Comparison of ENCODE assay signal across 8 cellular contexts in the genomic region with DNA sequence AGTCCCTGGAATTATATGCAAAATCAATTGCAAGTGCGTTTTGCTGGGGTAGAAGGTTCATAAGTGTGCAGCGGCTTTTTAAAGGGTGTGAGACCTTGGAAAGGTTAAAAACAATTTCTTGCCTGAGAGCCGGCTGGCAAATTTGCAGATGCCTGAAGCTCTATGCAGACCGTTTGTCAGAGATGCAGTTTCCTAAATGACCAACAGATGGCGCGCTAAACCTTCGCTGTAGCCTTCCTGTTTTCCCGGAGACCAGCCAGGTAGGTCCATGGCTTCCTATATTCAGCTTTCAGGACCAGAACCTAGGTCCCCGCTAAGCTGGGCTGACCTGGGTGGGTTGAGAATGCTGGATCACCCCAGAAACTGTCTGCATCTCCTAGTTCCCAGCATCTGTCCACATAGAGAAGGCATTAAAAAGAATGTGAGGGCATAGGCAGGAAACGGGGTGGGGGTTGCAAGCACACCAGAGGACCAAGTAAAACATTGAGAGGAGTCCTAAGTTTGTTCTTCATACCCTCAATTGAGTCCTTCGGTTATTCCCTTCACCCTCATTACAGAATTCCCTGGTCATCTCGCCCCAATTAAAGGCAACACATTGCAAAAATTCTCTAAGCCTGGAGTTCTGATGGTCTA. TPM values are rescaled to one million over a fixed set of nuclear protein-coding genes. Genes with fewer than 3 reads are reported as not detected.
DNase-seq lines count a peak whose midpoint lies in the region; ATAC-seq, FAIRE-seq and TF ChIP-seq lines count a peak whose summit lies in the region.

No MANE protein-coding gene starts in this region.

- H3K9ac ChIP-seq in kidney (ENCODE audit: low read length in 2 of 2): no peak overlapping the region

- no peak overlapping the region for H3K27ac ChIP-seq in kidney (ENCODE audit: low read depth in 2 of 2, low read length in 2 of 2)

- no peaks in the 10 kb centered on the region for H3K9me3 ChIP-seq in kidney (ENCODE audit: control insufficient read depth in 1 of 2, low read length in 2 of 2)

- H3K4me3 ChIP-seq in kidney (ENCODE audit: low read length in 2 of 2): no peak overlapping the region

- no peaks in the 10 kb centered on the region for H3K36me3 ChIP-seq in kidney (ENCODE audit: control insufficient read depth in 1 of 2, insufficient read depth in 2 of 2, low read length in 2 of 2)

- ATAC-seq in GM19035 (IDR thresholded peaks at IDR 0.05; ENCODE audit: unreplicated experiment): no peak

- TF ChIP-seq CTCF in kidney (IDR thresholded peaks at IDR 0.05; ENCODE audit: borderline replicate concordance, extremely low read depth, insufficient read depth): peak; percentile 94

- in situ Hi-C loops in ACHN (cut with HindIII; ENCODE audit: low pct_ligation_motif_present, low pct_unique_long_range_greater_than_20kb, low sequenced_read_pairs): loop anchor here (25.0 kb wide), 1 partner anchor 470 kb away; no protein-coding TSS in a partner anchor

- FAIRE-seq in GM12891 (lab: Jason Lieb, UNC) (peak; percentile 40), kidney (lab: Jason Lieb, UNC) (peak; percentile 3)

- H3K4me1 ChIP-seq in kidney (ENCODE audit: control insufficient read depth in 1 of 2, insufficient read depth in 1 of 2, low read depth in 1 of 2, low read length in 2 of 2): no peaks in the 10 kb centered on the region

- intact Hi-C loops in kidney (cut with DNase I): loop anchor here (5.0 kb wide), 1 partner anchor 470 kb away; no protein-coding TSS in a partner anchor

- DNase-seq in ACHN (peak; percentile 82), GM12891 (ENCODE audit: insufficient read length, low spot score) (peak; percentile 54), NCI-H146 treated with DMSO at 0.1 percent for 48 hours (lab: John Stamatoyannopoulos, UW; ENCODE audit: unreplicated experiment) (peak; percentile 45), T1000 (lab: John Stamatoyannopoulos, UW) (peak; percentile 58), kidney (no peak)
- DNase-seq in central memory CD4-positive, alpha-beta T cell: peak; percentile 7
- DNase-seq in stimulated activated CD4-positive, alpha-beta T cell treated with anti-CD3 and anti-CD28 coated beads, Interleukin-2, amount 100 ng/mL, for 4 hours (ENCODE audit: low read depth): peak; percentile 6

- TF ChIP-seq POLR2A in GM12891 (IDR thresholded peaks at IDR 0.05; ENCODE audit: low read depth, low read length): no peak

TF ChIP-seq in GM12891, 5 proteins besides CTCF, POLR2A, EP300 and RAD21:
- TF ChIP-seq SPI1 (IDR thresholded peaks at IDR 0.05; ENCODE audit: low read depth, low read length) (peak; percentile 56), POU2F2 (IDR thresholded peaks at IDR 0.05; ENCODE audit: low read depth, low read length) (no peak)

RNA-seq across cellular contexts. Expression of a gene that starts 5.7 kb away (rescaled TPM):
- polyA plus RNA-seq in GM12891 (2012; ENCODE audit: low read depth, missing spikeins): 0.01 TPM
- total RNA-seq in kidney: 6.5 TPM
- polyA plus RNA-seq in kidney (ENCODE audit: insufficient read depth, low read depth, low replicate concordance): 1.3 TPM
